ENCODE assay signal across 8 cellular contexts in the genomic region with DNA sequence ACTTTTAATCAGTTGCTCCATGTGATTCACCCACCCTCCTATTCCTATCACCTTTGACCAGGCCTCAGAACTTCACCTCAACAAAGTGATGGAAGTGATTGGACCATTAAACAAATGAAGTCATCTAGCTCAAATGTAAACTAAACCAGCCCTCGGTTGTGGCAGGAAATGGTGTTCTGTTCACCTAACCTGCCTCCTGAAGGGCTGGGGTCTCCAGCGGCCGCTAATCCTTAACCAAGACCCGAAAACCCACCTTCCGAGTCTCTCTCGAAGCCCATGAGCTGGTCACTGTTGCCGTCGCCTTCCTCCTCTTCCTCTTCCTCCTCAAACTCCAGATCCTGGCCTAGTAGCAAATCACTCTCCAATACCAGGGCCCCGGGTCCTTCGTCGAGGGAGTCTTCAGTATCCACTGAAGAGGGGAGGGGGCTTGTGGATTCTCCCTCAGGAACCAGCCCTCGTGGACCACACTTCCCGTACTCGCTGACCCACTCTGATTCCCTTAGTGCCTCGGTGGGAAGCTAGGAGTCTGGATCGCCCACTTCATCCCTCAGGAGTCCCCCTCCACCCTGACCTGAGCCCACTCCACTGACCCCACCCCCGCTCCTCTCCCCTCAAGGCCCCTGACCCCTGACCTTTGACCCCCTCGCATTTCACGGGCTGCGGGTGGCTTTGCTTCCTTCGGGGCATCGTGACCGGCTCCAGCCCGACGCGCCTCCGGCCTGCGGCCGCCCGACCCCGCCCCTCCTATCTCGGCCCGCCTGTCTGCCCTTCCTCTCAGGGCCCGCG. TPM values are rescaled to one million over a fixed set of nuclear protein-coding genes. Genes with fewer than 3 reads are reported as not detected.
DNase-seq lines count a peak whose midpoint lies in the region; ATAC-seq and TF ChIP-seq lines count a peak whose summit lies in the region.

No MANE protein-coding gene starts in this region.

- TF ChIP-seq CTCF in OCI-LY7 (conservative IDR thresholded peaks at IDR 0.05; ENCODE audit: low read length) (no peak), astrocyte of the cerebellum (IDR thresholded peaks at IDR 0.05; ENCODE audit: low read depth, low read length, missing control alignments) (no peak), retinal pigment epithelial cell (conservative IDR thresholded peaks at IDR 0.05; ENCODE audit: low read depth, low read length) (no peak)

- no peaks in the 10 kb centered on the region for H4K20me1 ChIP-seq in OCI-LY7 (ENCODE audit: insufficient read depth, low read length)

- H3K9me2 ChIP-seq in OCI-LY7 (ENCODE audit: insufficient read depth, low read length): no peaks in the 10 kb centered on the region

- intact Hi-C loops in OCI-LY7 (cut with micrococcal nuclease; ENCODE audit: unreplicated experiment): no loop called here

- peaks cover 11% of the 10 kb centered on the region; the same call in 1 of the 2 replicates for H3K79me2 ChIP-seq in OCI-LY7 (ENCODE audit: insufficient read depth, low read depth, low read length)

- in situ Hi-C loops in astrocyte of the cerebellum (cut with HindIII; ENCODE audit: low sequenced_read_pairs): no loop called here

- no TSS peak for BruUV-seq in OCI-LY7 (replicated peaks; lab: Mats Ljungman, UMichigan)

- peak overlapping the region; percentile 97 for H3K9ac ChIP-seq in iPS-15b (ENCODE audit: low read depth, low read length)

- H3K4me2 ChIP-seq in OCI-LY7 (ENCODE audit: low read length): peak overlapping the region; percentile 98

- no peaks in the 10 kb centered on the region for H3K27me3 ChIP-seq in iPS-15b (ENCODE audit: control insufficient read depth, insufficient read depth, low read length)

- H2AFZ ChIP-seq in OCI-LY7 (ENCODE audit: low read length): peak overlapping the region; percentile 30; the same call in 1 of the 2 replicates

- peak overlapping the region; percentile 72 for H3K27ac ChIP-seq in OCI-LY7 (ENCODE audit: low read depth, low read length, poor library complexity, severe bottlenecking)

- CTCF ChIA-PET in OCI-LY7 (lab: Charles Lee; ENCODE audit: unreplicated experiment): interaction anchor here (0.9 kb wide), 1 partner anchor 11 kb away, joined by 4 read pairs; no protein-coding TSS in a partner anchor

- ATAC-seq in HG02970 (IDR thresholded peaks at IDR 0.05; ENCODE audit: low FRiP score, unreplicated experiment): peak; percentile 19

- H3K36me3 ChIP-seq in OCI-LY7 (ENCODE audit: insufficient read depth, low read length) (peaks cover 93% of the 10 kb centered on the region), iPS-15b (ENCODE audit: control insufficient read depth, insufficient read depth, low read length) (peaks cover 66% of the 10 kb centered on the region)

- POLR2A ChIA-PET in OCI-LY7 (lab: Charles Lee): interaction anchor here (0.7 to 2.3 kb wide), 6 partner anchors 9 to 217 kb away, joined by 3 to 18 read pairs (median 3); a partner anchor contains a TSS

- peaks cover 19% of the 10 kb centered on the region for H3K4me1 ChIP-seq in OCI-LY7 (ENCODE audit: insufficient read depth, low read length, poor library complexity, severe bottlenecking)
- H3K4me1 ChIP-seq in iPS-15b (ENCODE audit: control insufficient read depth, insufficient read depth, low read length): peaks cover 9% of the 10 kb centered on the region

- no peaks in the 10 kb centered on the region for H3K9me3 ChIP-seq in OCI-LY7 (ENCODE audit: low read length)
- no peaks in the 10 kb centered on the region for H3K9me3 ChIP-seq in iPS-15b (ENCODE audit: control insufficient read depth, insufficient read depth, low read length)

- H3K4me3 ChIP-seq in OCI-LY7 (ENCODE audit: low read depth, low read length, poor library complexity, severe bottlenecking): peak overlapping the region; percentile 86
- H3K4me3 ChIP-seq in astrocyte of the cerebellum (ENCODE audit: low read depth, low read length): peak overlapping the region; percentile 61
- H3K4me3 ChIP-seq in iPS-15b (ENCODE audit: low read depth, low read length): peak overlapping the region; percentile 95
- peak overlapping the region; percentile 82 for H3K4me3 ChIP-seq in retinal pigment epithelial cell (ENCODE audit: low read length)

- DNase-seq in NCI-H1092 treated with DMSO at 0.1 percent for 48 hours (lab: John Stamatoyannopoulos, UW) (peak; percentile 30), NCI-H1092 (lab: John Stamatoyannopoulos, UW) (no peak), OCI-LY7 (ENCODE audit: low spot score) (peak; percentile 40), astrocyte of the cerebellum (ENCODE audit: low read depth) (no peak), retinal pigment epithelial cell (ENCODE audit: low read depth) (no peak), amniotic stem cell (lab: John Stamatoyannopoulos, UW) (no peak)

RNA-seq across cellular contexts. Expression of a gene that starts 0.5 kb away (rescaled TPM):
- total RNA-seq in OCI-LY7 (2014; rRNA removed; shearing (Covaris generic)): 9.0 and 10.0 TPM in 2 replicates
- total RNA-seq in OCI-LY7 (2022): 9.7 and 10.9 TPM in 2 replicates

RNA-seq across cellular contexts. Expression of a gene that starts 9.6 kb away (rescaled TPM):
- total RNA-seq in OCI-LY7 (2014; rRNA removed; shearing (Covaris generic)): 63.1 and 66.0 TPM in 2 replicates
- 86.8 and 97.4 TPM in 2 replicates for total RNA-seq in OCI-LY7 (2022)

RNA-seq across cellular contexts. Expression of a gene that starts 9.9 kb away (rescaled TPM):
- 23.9 and 27.0 TPM in 2 replicates for total RNA-seq in OCI-LY7 (2014; rRNA removed; shearing (Covaris generic))
- 32.9 and 33.1 TPM in 2 replicates for total RNA-seq in OCI-LY7 (2022)

RNA-seq across cellular contexts. Expression of a gene that starts 23.5 kb away (rescaled TPM):
- total RNA-seq in OCI-LY7 (2014; rRNA removed; shearing (Covaris generic)): 54.2 and 56.9 TPM in 2 replicates
- total RNA-seq in OCI-LY7 (2022): 70.3 and 77.7 TPM in 2 replicates

RNA-seq across cellular contexts. Expression of a gene that starts 29.4 kb away (rescaled TPM):
- 101 and 113 TPM in 2 replicates for total RNA-seq in OCI-LY7 (2014; rRNA removed; shearing (Covaris generic))
- 138 and 147 TPM in 2 replicates for total RNA-seq in OCI-LY7 (2022)

Comparison
In these comparisons a context has a peak if more than half of its experiments do, and no peak if none do; other contexts are left out.
1. DNase-seq: peak in NCI-H1092 treated with DMSO at 0.1 percent for 48 hours (single experiment) and OCI-LY7 (single experiment); none in NCI-H1092 (single experiment), astrocyte of the cerebellum (single experiment), retinal pigment epithelial cell (single experiment) and amniotic stem cell (single experiment).
2. Peak in every context shown above with its lines, with median percentiles within 50 percentile points of each other: H3K4me3 ChIP-seq.